ENCODE assay signal across 6 cellular contexts in genomic region chr11:34218756-34219155, GRCh38.
DNase-seq lines count a peak whose midpoint lies in the region; ATAC-seq, FAIRE-seq and TF ChIP-seq lines count a peak whose summit lies in the region.
"Not testable (repeated sequence)": the region's sequence is repeated elsewhere in the genome, so short reads cannot be mapped to it uniquely, and the experiment has no call there.

No MANE protein-coding gene starts in this region.

- H3K4me1 ChIP-seq in HepG2 (ENCODE audit: insufficient read depth, low read length), result peaks cover 73% of the 10 kb centered on the region

- not testable (repeated sequence) for TF ChIP-seq RAD21 in HepG2 (CRISPR knock-in tag; IDR thresholded peaks at IDR 0.05)

- H3K27ac ChIP-seq in HepG2 (ENCODE audit: extremely low read length, insufficient read depth, low read length), result not testable (repeated sequence)

- not testable (repeated sequence) for H3K9me3 Mint-ChIP-seq in type B pancreatic cell

- in situ Hi-C loops in HepG2 (cut with HindIII; ENCODE audit: extremely low pct_ligation_motif_present, low pct_unique_long_range_greater_than_20kb), result not testable (repeated sequence)

- H4K20me1 ChIP-seq in HepG2 (ENCODE audit: insufficient read depth, low read length), result not testable (repeated sequence)

- peak; percentile 53 for ATAC-seq in HepG2

- WGBS in HepG2 (ENCODE audit: low lambda C conversion rate), result 75% methylated on average over 2 of the region's 2 CpGs

- H2AFZ ChIP-seq in HepG2 (ENCODE audit: low read length), result not testable (repeated sequence)

- TF ChIP-seq POLR2A in HepG2 (IDR thresholded peaks at IDR 0.05; ENCODE audit: insufficient read depth in 1 of 2, low read depth in 2 of 2, low read length in 2 of 2), result not testable (repeated sequence)

- BruUV-seq in HepG2 (replicated peaks; lab: Mats Ljungman, UMichigan), result not testable (repeated sequence)

- FAIRE-seq in HepG2 (lab: Jason Lieb, UNC), result not testable (repeated sequence)

- intact Hi-C loops in HepG2 (cut with micrococcal nuclease; ENCODE audit: unreplicated experiment), result not testable (repeated sequence)

- H3K4me3 Mint-ChIP-seq in type B pancreatic cell, result not testable (repeated sequence)

- CTCF ChIA-PET in HepG2 (lab: Yijun Ruan, JAX; ENCODE audit: low intra/inter-chr PET ratio, low total read pairs), result not testable (repeated sequence)

- DNase-seq in DMS53 treated with DMSO at 0.1 percent for 48 hours (lab: John Stamatoyannopoulos, UW; ENCODE audit: unreplicated experiment) (peak; percentile 26), NCI-H2029 treated with DMSO at 0.1 percent for 48 hours (lab: John Stamatoyannopoulos, UW) (peak; percentile 12), NCI-H526 (lab: John Stamatoyannopoulos, UW) (peak; percentile 92 to 96), NCI-H774 (lab: John Stamatoyannopoulos, UW) (peak; percentile 8)
- not testable (repeated sequence) for DNase-seq in HepG2 (ENCODE audit: low spot score); type B pancreatic cell (ENCODE audit: extremely low spot score, unreplicated experiment)

- not testable (repeated sequence) for H3K27me3 ChIP-seq in HepG2 (ENCODE audit: control insufficient read depth in 1 of 2, insufficient read depth in 2 of 2, low read length in 2 of 2)

- H3K79me2 ChIP-seq in HepG2 (ENCODE audit: insufficient read depth, low read length), result not testable (repeated sequence)

- H3K9me3 ChIP-seq in HepG2 (ENCODE audit: low read length), result not testable (repeated sequence)

- TF ChIP-seq CTCF in HepG2 (CRISPR knock-in tag; IDR thresholded peaks at IDR 0.05); type B pancreatic cell (conservative IDR thresholded peaks at IDR 0.05): not testable (repeated sequence)

- POLR2A ChIA-PET in HepG2 (lab: Yijun Ruan, JAX), result not testable (repeated sequence)

- H3K36me3 Mint-ChIP-seq in type B pancreatic cell, result not testable (repeated sequence)

- TF ChIP-seq EP300 in HepG2 (IDR thresholded peaks at IDR 0.05; ENCODE audit: low read depth in 2 of 2, low read length in 2 of 2); HepG2 (CRISPR knock-in tag; IDR thresholded peaks at IDR 0.05; ENCODE audit: borderline replicate concordance): not testable (repeated sequence)

- not testable (repeated sequence) for H3K27me3 Mint-ChIP-seq in type B pancreatic cell

- not testable (repeated sequence) for H3K4me2 ChIP-seq in HepG2 (ENCODE audit: low read depth, low read length)

- peaks cover 35% of the 10 kb centered on the region for H3K4me1 Mint-ChIP-seq in type B pancreatic cell (ENCODE audit: unreplicated experiment)

- H3K27ac Mint-ChIP-seq in type B pancreatic cell, result peak overlapping the region; percentile 40

- not testable (repeated sequence) for H3K4me3 ChIP-seq in HepG2 (replicated peaks in 1 of 3; ENCODE audit: insufficient read depth in 1 of 3, low read depth in 2 of 3, low read length in 3 of 3)

- not testable (repeated sequence) for H3K9ac ChIP-seq in HepG2 (ENCODE audit: insufficient read depth, low read depth, low read length)

- not testable (repeated sequence) for H3K36me3 ChIP-seq in HepG2 (replicated peaks in 1 of 2; ENCODE audit: control insufficient read depth in 1 of 2, insufficient read depth in 2 of 2, low read length in 2 of 2)

TF ChIP-seq in HepG2, 621 proteins besides CTCF, POLR2A, EP300 and RAD21 (continues in another document):
- TF ChIP-seq SOX13 (IDR thresholded peaks at IDR 0.05); SOX6 (IDR thresholded peaks at IDR 0.05); FOXA1 (CRISPR knock-in tag; IDR thresholded peaks at IDR 0.05): not testable (repeated sequence)
- TF ChIP-seq SOX13 (CRISPR knock-in tag; conservative IDR thresholded peaks at IDR 0.05 in 1 of 2, IDR thresholded peaks at IDR 0.05 in 1 of 2) (peak in 1 of 2 experiments; percentile 81; a peak in 2 of 4 replicates), FOXA3 (CRISPR knock-in tag; IDR thresholded peaks at IDR 0.05) (peak; percentile 67), SOX6 (CRISPR knock-in tag; IDR thresholded peaks at IDR 0.05) (peak; percentile 76), ZNF362 (CRISPR knock-in tag; IDR thresholded peaks at IDR 0.05; ENCODE audit: borderline replicate concordance) (peak; percentile 79; the same call in 1 of the 2 replicates), ZNF24 (IDR thresholded peaks at IDR 0.05) (peak; percentile 81), AHDC1 (CRISPR knock-in tag; IDR thresholded peaks at IDR 0.05; ENCODE audit: borderline replicate concordance) (0 out of 2 replicates have a peak, but pooled peaks have one; percentile 16), TBX3 (IDR thresholded peaks at IDR 0.05; ENCODE audit: borderline replicate concordance) (peak; percentile 57; the same call in 1 of the 2 replicates), FOXA1 (IDR thresholded peaks at IDR 0.05) (peak; percentile 82), ARID5B (CRISPR knock-in tag; IDR thresholded peaks at IDR 0.05) (peak; percentile 49), KAT2B (IDR thresholded peaks at IDR 0.05; ENCODE audit: borderline replicate concordance, low read depth, low read length) (0 out of 2 replicates have a peak, but pooled peaks have one; percentile 9)
